Comparison of ENCODE assay signal across 1 cellular context in genomic region chr7:108526768-108527017, GRCh38.
TF ChIP-seq lines count a peak whose summit lies in the region.

No MANE protein-coding gene starts in this region.

TF ChIP-seq in HCT116, 20 proteins besides CTCF, POLR2A, EP300 and RAD21 (continued from another document):
- TF ChIP-seq REST (IDR thresholded peaks at IDR 0.05; ENCODE audit: low read depth) (no peak), ZNF274 (IDR thresholded peaks at IDR 0.05; ENCODE audit: low read depth, low read length) (no peak), ELF1 (IDR thresholded peaks at IDR 0.05; ENCODE audit: borderline replicate concordance, low read depth) (no peak), JUND (IDR thresholded peaks at IDR 0.05) (no peak), EZH2phosphoT487 (IDR thresholded peaks at IDR 0.05; ENCODE audit: borderline replicate concordance) (no peak), SRF (IDR thresholded peaks at IDR 0.05; ENCODE audit: low read depth) (no peak), YY1 (IDR thresholded peaks at IDR 0.05; ENCODE audit: extremely low read depth, insufficient replicate concordance, low read depth, low read length) (no peak), ATF3 (IDR thresholded peaks at IDR 0.05) (no peak), CEBPB (IDR thresholded peaks at IDR 0.05; ENCODE audit: low read depth) (no peak), SP1 (IDR thresholded peaks at IDR 0.05; ENCODE audit: low read depth) (no peak)
TF ChIP-seq in HCT116: peak in this region for 0.
